1 cellular context compared by ENCODE assay signal in the genomic region with DNA sequence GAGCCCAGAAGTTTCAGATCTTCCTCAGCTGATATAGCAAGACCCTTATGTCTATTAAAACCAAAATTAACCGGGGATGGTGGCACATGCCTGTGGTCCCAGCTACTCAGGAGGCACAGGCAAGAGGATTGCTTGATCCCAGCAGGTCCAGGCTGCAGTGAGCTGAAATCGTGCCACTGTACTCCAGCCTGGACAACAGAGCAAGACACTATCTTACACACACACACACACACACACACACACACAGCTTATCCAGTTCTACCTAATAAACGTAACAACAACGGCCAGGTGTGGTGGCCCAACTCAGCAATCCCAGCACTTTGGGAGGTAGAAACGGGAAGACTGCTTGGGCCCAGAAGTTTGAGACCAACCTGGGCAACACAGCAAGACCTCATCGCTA.
TF ChIP-seq lines count a peak whose summit lies in the region.

No MANE protein-coding gene starts in this region.

TF ChIP-seq in IMR-90, 13 proteins besides CTCF, POLR2A, EP300 and RAD21 (continued from another document):
- no peak for TF ChIP-seq RFX5 (IDR thresholded peaks at IDR 0.05; ENCODE audit: low read depth, low read length)
- TF ChIP-seq NFE2L2 (IDR thresholded peaks at IDR 0.05; ENCODE audit: low read depth, low read length) = no peak
- no peak for TF ChIP-seq MXI1 (IDR thresholded peaks at IDR 0.05; ENCODE audit: borderline replicate concordance, low read depth, low read length)
- no peak for TF ChIP-seq RCOR1 (IDR thresholded peaks at IDR 0.05; ENCODE audit: insufficient replicate concordance, low read length)
- TF ChIP-seq CEBPB (IDR thresholded peaks at IDR 0.05; ENCODE audit: low read depth, low read length) = no peak
